8 cellular contexts compared by ENCODE assay signal in the genomic region with DNA sequence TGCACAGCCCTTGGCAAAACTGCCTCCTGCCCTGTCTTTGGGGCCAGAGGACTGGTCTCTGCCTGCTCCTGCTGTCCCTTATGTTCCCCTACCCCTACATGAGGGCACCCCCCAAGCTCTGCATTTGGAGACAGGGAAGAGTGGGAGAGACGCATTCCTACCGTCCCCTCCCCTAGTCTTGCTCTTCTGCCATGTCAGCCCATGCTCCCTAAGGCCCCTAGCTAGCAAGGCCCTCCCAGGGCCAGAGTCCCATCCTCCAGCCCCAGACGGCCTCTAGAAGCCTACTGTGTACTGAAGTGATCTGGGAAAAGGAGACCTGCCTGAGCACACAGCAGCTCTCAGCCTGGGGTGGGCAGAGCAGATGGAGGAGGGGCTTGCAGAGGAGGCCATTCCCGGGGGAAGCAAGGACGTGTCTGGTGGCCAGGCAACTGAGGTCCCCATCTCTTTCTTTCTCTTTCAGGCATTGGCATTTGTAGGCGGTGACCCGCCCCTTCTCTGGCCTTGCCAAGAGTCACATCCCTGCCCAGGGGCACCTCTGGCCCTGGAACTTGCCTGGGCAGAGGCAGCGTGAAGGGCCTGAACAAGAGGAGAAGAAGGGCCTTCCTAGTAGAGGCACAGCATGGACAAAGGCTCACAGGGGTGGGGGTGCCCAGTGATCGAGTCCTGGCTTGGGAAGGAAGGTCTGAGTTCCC. TPM values are rescaled to one million over a fixed set of nuclear protein-coding genes. Genes with fewer than 3 reads are reported as not detected.
DNase-seq lines count a peak whose midpoint lies in the region; ATAC-seq, FAIRE-seq and TF ChIP-seq lines count a peak whose summit lies in the region.
"Not testable (repeated sequence)": the region's sequence is repeated elsewhere in the genome, so short reads cannot be mapped to it uniquely, and the experiment has no call there.

No MANE protein-coding gene starts in this region.

- not testable (repeated sequence) for H3K79me2 ChIP-seq in H1 (ENCODE audit: control insufficient read depth in 1 of 2, insufficient read depth in 2 of 2, low read length in 2 of 2)

- H3K4me2 ChIP-seq in H1 (ENCODE audit: insufficient read depth in 1 of 2, low read depth in 2 of 2, low read length in 2 of 2) = peak overlapping the region; percentile 65 to 67; a peak in 3 of 4 replicates

- TF ChIP-seq CTCF in CD8-positive, alpha-beta T cell (IDR thresholded peaks at IDR 0.05); adrenal gland (IDR thresholded peaks at IDR 0.05); H1 (IDR thresholded peaks at IDR 0.05; ENCODE audit: control extremely low read depth in 1 of 3, insufficient read depth in 1 of 3, low read depth in 1 of 3, low read length in 3 of 3); neural crest cell (conservative IDR thresholded peaks at IDR 0.05); testis (IDR thresholded peaks at IDR 0.05): not testable (repeated sequence)

- not testable (repeated sequence) for H2AK5ac ChIP-seq in H1 (ENCODE audit: low read depth, low read length)

- not testable (repeated sequence) for H2AFZ ChIP-seq in H1 (ENCODE audit: low read length)

- H3K27me3 Mint-ChIP-seq in CD8-positive, alpha-beta T cell (ENCODE audit: low read depth); neural crest cell (ENCODE audit: low read depth): not testable (repeated sequence)

- H3K4me3 ChIP-seq in CD8-positive, alpha-beta T cell (ENCODE audit: low read depth, low read length) = not testable (repeated sequence)
- peak overlapping the region; percentile 54; the same call in 1 of the 2 replicates for H3K4me3 ChIP-seq in HUES64 (ENCODE audit: low read length)
- peak overlapping the region in 1 of 4 donors; percentile 66 for H3K4me3 ChIP-seq in adrenal gland
- peak overlapping the region in 3 of 4 experiments; percentile 3 to 61 (median 53); a peak in 5 of 8 replicates for H3K4me3 ChIP-seq in H1 (ENCODE audit: extremely low read depth in 1 of 4, insufficient read depth in 2 of 4, low read depth in 3 of 4, low read length in 4 of 4)
- peak overlapping the region; percentile 30; the same call in 1 of the 2 replicates for H3K4me3 ChIP-seq in iPS-20b (ENCODE audit: low read length)
- peak overlapping the region; percentile 49 to 55 for H3K4me3 ChIP-seq in testis

- H4K91ac ChIP-seq in H1 (replicated peaks; ENCODE audit: insufficient read length, low read length) = not testable (repeated sequence)

- not testable (repeated sequence) for H3K79me1 ChIP-seq in H1 (ENCODE audit: low read depth, low read length)

- H4K5ac ChIP-seq in H1 (ENCODE audit: insufficient read length, low read depth, low read length) = not testable (repeated sequence)

- not testable (repeated sequence) for H3K9me3 Mint-ChIP-seq in CD8-positive, alpha-beta T cell; neural crest cell

- not testable (repeated sequence) for TF ChIP-seq EP300 in H1 (IDR thresholded peaks at IDR 0.05; ENCODE audit: borderline replicate concordance in 1 of 2, low read depth in 2 of 2, low read length in 2 of 2)

- not testable (repeated sequence) for H3K36me3 ChIP-seq in CD8-positive, alpha-beta T cell (ENCODE audit: insufficient read depth, low read length); HUES64 (ENCODE audit: insufficient read depth, low read length); adrenal gland (replicated peaks in 1 of 2); H1 (ENCODE audit: control insufficient read depth in 2 of 4, insufficient read depth in 4 of 4, low read length in 3 of 4); iPS-20b (ENCODE audit: insufficient read depth, low read depth, low read length); testis (ENCODE audit: low read depth, missing control alignments)

- not testable (repeated sequence) for H4K8ac ChIP-seq in H1 (ENCODE audit: extremely low read depth, insufficient read depth, low read length)

- not testable (repeated sequence) for H2BK5ac ChIP-seq in H1 (ENCODE audit: low read depth, low read length)

- not testable (repeated sequence) for H2BK20ac ChIP-seq in H1 (ENCODE audit: low read length)

- not testable (repeated sequence) for H3K4me1 ChIP-seq in CD8-positive, alpha-beta T cell (ENCODE audit: insufficient read depth, low read length); HUES64 (ENCODE audit: insufficient read depth, low read length); adrenal gland (replicated peaks in 1 of 2); H1 (replicated peaks in 1 of 4; ENCODE audit: control insufficient read depth in 3 of 4, insufficient read depth in 4 of 4, low read length in 3 of 4); iPS-20b (ENCODE audit: insufficient read depth, low read length); testis

- not testable (repeated sequence) for FAIRE-seq in H1 (lab: Jason Lieb, UNC)

- not testable (repeated sequence) for ATAC-seq in CD8-positive, alpha-beta T cell

- not testable (repeated sequence) for H3K4ac ChIP-seq in H1 (replicated peaks; ENCODE audit: insufficient read length, low read depth, low read length)

- not testable (repeated sequence) for H3K23ac ChIP-seq in H1 (ENCODE audit: insufficient read length)

- not testable (repeated sequence) for H4K20me1 ChIP-seq in H1 (replicated peaks in 1 of 2; ENCODE audit: control insufficient read depth in 1 of 2, insufficient read depth in 2 of 2, low read length in 2 of 2)

- not testable (repeated sequence) for H3K27ac Mint-ChIP-seq in CD8-positive, alpha-beta T cell; neural crest cell (ENCODE audit: unreplicated experiment)

- not testable (repeated sequence) for TF ChIP-seq RAD21 in H1 (IDR thresholded peaks at IDR 0.05 in 1 of 2, conservative IDR thresholded peaks at IDR 0.05 in 1 of 2; ENCODE audit: low read depth in 2 of 2, low read length in 2 of 2)

- H2BK12ac ChIP-seq in H1 (ENCODE audit: low read depth, low read length) = not testable (repeated sequence)

- WGBS in HUES64 = 65% methylated on average over 6 of the region's 9 CpGs
- 44 to 75% (median 49%) methylated on average over 8 to 9 of the region's 9 CpGs; no CpG with 5 or more reads in 1 of the 4 donors for WGBS in adrenal gland, 4 donors
- WGBS in H1 (ENCODE audit: extremely low coverage in 1 of 2, insufficient coverage in 1 of 2, insufficient read length in 1 of 2, insufficient replicate concordance in 2 of 2, low coverage in 1 of 2, low lambda C conversion rate in 2 of 2, missing lambda C conversion rate in 1 of 2), 2 experiments = 75% methylated on average over 4 of the region's 9 CpGs; no CpG with 5 or more reads in 1 of the 2 experiments
- WGBS in testis, 2 donors = 38% methylated on average over 9 of the region's 9 CpGs; no CpG with 5 or more reads in 1 of the 2 donors

- peak in 1 of 2 donors; percentile 49 for TF ChIP-seq POLR2A in adrenal gland (IDR thresholded peaks at IDR 0.05)
- TF ChIP-seq POLR2A in H1 (IDR thresholded peaks at IDR 0.05; ENCODE audit: control extremely low read depth in 1 of 2, low read depth in 2 of 2, low read length in 2 of 2); testis (IDR thresholded peaks at IDR 0.05): not testable (repeated sequence)

- not testable (repeated sequence) for H3K56ac ChIP-seq in H1 (replicated peaks; ENCODE audit: insufficient read length, low read depth, low read length)

- H2BK120ac ChIP-seq in H1 (replicated peaks; ENCODE audit: low read depth, low read length) = not testable (repeated sequence)

- H3K4me3 Mint-ChIP-seq in CD8-positive, alpha-beta T cell = peak overlapping the region; percentile 57
- peak overlapping the region; percentile 84 for H3K4me3 Mint-ChIP-seq in neural crest cell

- not testable (repeated sequence) for H3K4me1 Mint-ChIP-seq in CD8-positive, alpha-beta T cell (ENCODE audit: low read depth); neural crest cell

- not testable (repeated sequence) for H3K18ac ChIP-seq in H1 (ENCODE audit: extremely low read depth, low read length)

- not testable (repeated sequence) for H3K27me3 ChIP-seq in CD8-positive, alpha-beta T cell (ENCODE audit: insufficient read depth, low read length); HUES64 (ENCODE audit: insufficient read depth, low read length); adrenal gland; H1 (replicated peaks in 1 of 4; ENCODE audit: control insufficient read depth in 3 of 4, extremely low read depth in 1 of 4, insufficient read depth in 3 of 4, low read length in 3 of 4); iPS-20b (ENCODE audit: insufficient read depth, low read length); testis

- H3K9ac ChIP-seq in HUES64 (ENCODE audit: low read depth, low read length); H1 (replicated peaks in 1 of 4; ENCODE audit: extremely low read depth in 1 of 4, low read depth in 3 of 4, low read length in 3 of 4); iPS-20b (ENCODE audit: low read depth, low read length): not testable (repeated sequence)

- not testable (repeated sequence) for H3K9me3 ChIP-seq in CD8-positive, alpha-beta T cell (ENCODE audit: low read length); HUES64 (ENCODE audit: insufficient read depth, low read depth, low read length); adrenal gland (replicated peaks in 1 of 3); H1 (ENCODE audit: insufficient read depth in 2 of 2, low read depth in 1 of 2, low read length in 1 of 2); iPS-20b (ENCODE audit: insufficient read depth, low read depth, low read length); testis

- not testable (repeated sequence) for H3K36me3 Mint-ChIP-seq in CD8-positive, alpha-beta T cell; neural crest cell (ENCODE audit: low read depth)

- not testable (repeated sequence) for DNase-seq in CD8-positive, alpha-beta T cell; H1 (ENCODE audit: low read depth in 1 of 2, low spot score in 2 of 2); neural crest cell (ENCODE audit: low read depth, low spot score); testis
- peak; percentile 44 for DNase-seq in activated CD8-positive, alpha-beta memory T cell treated with anti-CD3 and anti-CD28 coated beads, Interleukin-2, amount 50 U/mL, for 48 hours
- peak; percentile 49 to 68 (median 63) for DNase-seq in adrenal gland

- H3K27ac ChIP-seq in CD8-positive, alpha-beta T cell (ENCODE audit: low read depth, low read length); HUES64 (ENCODE audit: low read depth, low read length); H1 (ENCODE audit: low read depth, low read length); iPS-20b (ENCODE audit: low read length); testis: not testable (repeated sequence)
- peak overlapping the region in 2 of 5 donors; percentile 54 to 80 for H3K27ac ChIP-seq in adrenal gland

- H3K23me2 ChIP-seq in H1 (ENCODE audit: low read depth, low read length) = not testable (repeated sequence)

- intact Hi-C loops in CD8-positive, alpha-beta T cell (cut with DNase I, micrococcal nuclease) = loop anchor here in 1 of 2 experiments (5.0 to 10.0 kb wide), 2 partner anchors 321 to 561 kb away; a partner anchor contains a TSS
- intact Hi-C loops in adrenal gland (cut with DNase I); testis (cut with DNase I; ENCODE audit: low total_unique reads): not testable (repeated sequence)

- POLR2A ChIA-PET in CD8-positive, alpha-beta T cell (lab: Charles Lee) = not testable (repeated sequence)
- POLR2A ChIA-PET in H1 (lab: Charles Lee; ENCODE audit: partially characterized antibody) = interaction anchor here (1.2 kb wide), 1 partner anchor 10 kb away, joined by 3 read pairs; no protein-coding TSS in a partner anchor

- H2BK15ac ChIP-seq in H1 (ENCODE audit: low read length) = not testable (repeated sequence)

- CTCF ChIA-PET in CD8-positive, alpha-beta T cell (lab: Charles Lee) = not testable (repeated sequence)
- CTCF ChIA-PET in H1 (lab: Charles Lee; ENCODE audit: partially characterized antibody) = interaction anchor here (0.6 kb wide), 1 partner anchor 597 kb away, joined by 5 read pairs; no protein-coding TSS in a partner anchor

- not testable (repeated sequence) for H3K14ac ChIP-seq in H1 (ENCODE audit: insufficient read length)

RNA-seq across cellular contexts. Expression of a gene that starts 1.6 kb away (rescaled TPM):
- 1 to 10 TPM; 1.3 to 1.4 TPM for total RNA-seq in CD8-positive, alpha-beta T cell
- polyA plus RNA-seq in HUES64 (2013, experiment 1 of 2) = 1.6 TPM
- polyA plus RNA-seq in HUES64 (2013, experiment 2 of 2) = 2.6 TPM
- 10 to 100 TPM; 34.9 to 90.3 (median 42.3) TPM for total RNA-seq in adrenal gland
- polyA plus RNA-seq in adrenal gland = 10 to 100 TPM; 31.5 to 39.1 (median 34.4) TPM
- total RNA-seq in H1 (2021; fragmentation: NEBNext Ultra II Directional; extraction: Animal tissue kit (Norgen Biotek cat#: 25700)) = 5.0 TPM in 2 replicates
- 7.5 and 10.7 TPM in 2 replicates for polyA plus RNA-seq in H1 (2011; rRNA removed)
- polyA plus RNA-seq in H1 (2011; cell fraction: cytosol; rRNA removed) = 10.1 TPM
- 24.5 TPM for polyA plus RNA-seq in H1 (2011; cell fraction: nucleus; rRNA removed)
- 5.3 to 9.3 TPM (median 7.0 TPM) in 4 replicates for polyA plus RNA-seq in H1 (2012, experiment 1 of 2)
- 4.5 TPM for polyA plus RNA-seq in H1 (2012, experiment 2 of 2)
- 2.0 TPM for polyA plus RNA-seq in H1 (2013, experiment 1 of 2)
- polyA plus RNA-seq in H1 (2013, experiment 2 of 2) = 1.5 TPM
- 5.7 and 8.3 TPM in 2 replicates for polyA minus RNA-seq in H1 (2011; rRNA and poly(A)+ RNA removed)
- 5.4 TPM for polyA minus RNA-seq in H1 (2011; cell fraction: cytosol; rRNA and poly(A)+ RNA removed)
- 11.0 TPM for polyA minus RNA-seq in H1 (2011; cell fraction: nucleus; rRNA and poly(A)+ RNA removed)
- total RNA-seq in neural crest cell = 3.5 and 3.8 TPM in 2 replicates
- total RNA-seq in testis = 10 to 100 TPM; 20.5 to 28.0 TPM
- polyA plus RNA-seq in testis (ENCODE audit: insufficient read depth, low read depth, low replicate concordance) = 15.0 TPM
